In genomic region chr1:58813801-58814200, GRCh38 we compare ENCODE assay signal across 10 cellular contexts. TPM values are rescaled to one million over a fixed set of nuclear protein-coding genes. Genes with fewer than 3 reads are reported as not detected.
A peak's percentile ranks its signal among the peaks of the same experiment; 100 is the strongest.
DNase-seq lines count a peak whose midpoint lies in the region; ATAC-seq and TF ChIP-seq lines count a peak whose summit lies in the region.
"Had no signal": no experiment of that assay in that cellular context is flagged by ENCODE, and none has a peak within 500 bp of the region (broad histone marks: within the 10 kb centered on the region; RNA-seq: fewer than 3 reads in every experiment).

No MANE protein-coding gene starts in this region.

- peak overlapping the region; percentile 65 for H3K27ac Mint-ChIP-seq in activated naive CD8-positive, alpha-beta T cell treated with anti-CD3 and anti-CD28 coated beads, Interleukin-2, amount 50 U/mL, for 24 hours
- no peak overlapping the region for H3K27ac Mint-ChIP-seq in activated naive CD8-positive, alpha-beta T cell treated with anti-CD3 and anti-CD28 coated beads for 36 hours
- peak overlapping the region; percentile 80 to 93 for H3K27ac Mint-ChIP-seq in effector memory CD8-positive, alpha-beta T cell
- H3K27ac Mint-ChIP-seq in natural killer cell = peak overlapping the region; percentile 65 to 76

- no peak for ATAC-seq in activated naive CD8-positive, alpha-beta T cell treated with anti-CD3 and anti-CD28 coated beads, Interleukin-2, amount 50 U/mL, for 24 hours
- no peak for ATAC-seq in effector memory CD8-positive, alpha-beta T cell (replicated peaks)
- ATAC-seq in natural killer cell (no peak), HG02759 (IDR thresholded peaks at IDR 0.05; ENCODE audit: unreplicated experiment) (no peak), HG03280 (IDR thresholded peaks at IDR 0.05; ENCODE audit: unreplicated experiment) (no peak)

- no peak overlapping the region for H3K4me3 ChIP-seq in urinary bladder (ENCODE audit: low read depth, low read length)
- H3K4me3 ChIP-seq: SK-N-MC had no signal

- intact Hi-C loops in natural killer cell (cut with micrococcal nuclease) = loop anchor here (1.0 to 10.0 kb wide), 4 partner anchors 30 to 481 kb away; partner anchors contain the start of genes FGGY and JUN

- H3K36me3 ChIP-seq in urinary bladder (ENCODE audit: insufficient read depth) = no peaks in the 10 kb centered on the region

- no peaks in the 10 kb centered on the region for H3K9me3 Mint-ChIP-seq in activated naive CD8-positive, alpha-beta T cell treated with anti-CD3 and anti-CD28 coated beads, Interleukin-2, amount 50 U/mL, for 24 hours
- no peaks in the 10 kb centered on the region for H3K9me3 Mint-ChIP-seq in activated naive CD8-positive, alpha-beta T cell treated with anti-CD3 and anti-CD28 coated beads for 36 hours
- H3K9me3 Mint-ChIP-seq in effector memory CD8-positive, alpha-beta T cell = no peaks in the 10 kb centered on the region
- H3K9me3 Mint-ChIP-seq in natural killer cell = no peaks in the 10 kb centered on the region

- no peak for DNase-seq in activated naive CD8-positive, alpha-beta T cell treated with anti-CD3 and anti-CD28 coated beads, Interleukin-2, amount 50 U/mL, for 24 hours
- DNase-seq in activated naive CD8-positive, alpha-beta T cell treated with anti-CD3 and anti-CD28 coated beads for 36 hours = no peak
- no peak for DNase-seq in effector memory CD8-positive, alpha-beta T cell
- no peak for DNase-seq in natural killer cell
- no peak for DNase-seq in EL
- DNase-seq: NCI-H2171 treated with DMSO at 0.1 percent for 48 hours had no signal

- H3K4me1 ChIP-seq in urinary bladder (ENCODE audit: insufficient read depth) = no peaks in the 10 kb centered on the region

- H3K36me3 Mint-ChIP-seq in activated naive CD8-positive, alpha-beta T cell treated with anti-CD3 and anti-CD28 coated beads, Interleukin-2, amount 50 U/mL, for 24 hours (ENCODE audit: low read depth) = no peaks in the 10 kb centered on the region
- no peaks in the 10 kb centered on the region for H3K36me3 Mint-ChIP-seq in activated naive CD8-positive, alpha-beta T cell treated with anti-CD3 and anti-CD28 coated beads for 36 hours
- H3K36me3 Mint-ChIP-seq in effector memory CD8-positive, alpha-beta T cell (ENCODE audit: insufficient read depth) = peaks cover 3% of the 10 kb centered on the region
- H3K36me3 Mint-ChIP-seq in natural killer cell = no peaks in the 10 kb centered on the region

- 69% methylated on average over 7 of the region's 7 CpGs for WGBS in urinary bladder

- peak overlapping the region; percentile 96 for H3K27ac ChIP-seq in urinary bladder (ENCODE audit: low read depth)
- H3K27ac ChIP-seq: SK-N-MC had no signal

- H3K27me3 Mint-ChIP-seq in activated naive CD8-positive, alpha-beta T cell treated with anti-CD3 and anti-CD28 coated beads, Interleukin-2, amount 50 U/mL, for 24 hours = no peaks in the 10 kb centered on the region
- H3K27me3 Mint-ChIP-seq in activated naive CD8-positive, alpha-beta T cell treated with anti-CD3 and anti-CD28 coated beads for 36 hours = no peaks in the 10 kb centered on the region
- H3K27me3 Mint-ChIP-seq in effector memory CD8-positive, alpha-beta T cell = no peaks in the 10 kb centered on the region
- no peaks in the 10 kb centered on the region for H3K27me3 Mint-ChIP-seq in natural killer cell (ENCODE audit: low read depth in 2 of 2)

- peak overlapping the region; percentile 20 for H3K4me3 Mint-ChIP-seq in activated naive CD8-positive, alpha-beta T cell treated with anti-CD3 and anti-CD28 coated beads, Interleukin-2, amount 50 U/mL, for 24 hours
- H3K4me3 Mint-ChIP-seq in activated naive CD8-positive, alpha-beta T cell treated with anti-CD3 and anti-CD28 coated beads for 36 hours = no peak overlapping the region
- H3K4me3 Mint-ChIP-seq in effector memory CD8-positive, alpha-beta T cell = peak overlapping the region; percentile 19 to 91
- peak overlapping the region; percentile 56 for H3K4me3 Mint-ChIP-seq in natural killer cell

- no peak for TF ChIP-seq CTCF in natural killer cell (IDR thresholded peaks at IDR 0.05)

- H3K4me1 Mint-ChIP-seq in activated naive CD8-positive, alpha-beta T cell treated with anti-CD3 and anti-CD28 coated beads, Interleukin-2, amount 50 U/mL, for 24 hours = peaks cover 50% of the 10 kb centered on the region
- H3K4me1 Mint-ChIP-seq in activated naive CD8-positive, alpha-beta T cell treated with anti-CD3 and anti-CD28 coated beads for 36 hours = peaks cover 46% of the 10 kb centered on the region
- peaks cover 41 to 42% of the 10 kb centered on the region in 2 donors for H3K4me1 Mint-ChIP-seq in effector memory CD8-positive, alpha-beta T cell (ENCODE audit: low read depth in 2 of 2)
- peaks cover 50 to 63% of the 10 kb centered on the region in 2 donors for H3K4me1 Mint-ChIP-seq in natural killer cell

RNA-seq across cellular contexts. Expression of gene JUN, which starts 30.0 kb away (rescaled TPM):
- 10 to 100 TPM; 26.1 to 26.3 TPM for total RNA-seq in activated naive CD8-positive, alpha-beta T cell treated with anti-CD3 and anti-CD28 coated beads for 36 hours
- total RNA-seq in natural killer cell = 1,000 to 10,000 TPM; 1,209 to 1,942 (median 1,808) TPM
- total RNA-seq in urinary bladder = 114 TPM
- polyA plus RNA-seq in urinary bladder = 615 TPM

Comparison
In these comparisons a context has a peak if more than half of its experiments do, and no peak if none do; other contexts are left out.
1. RNA of gene JUN, which starts 30.0 kb away (total RNA-seq): 1,209 to 1,942 TPM in natural killer cell; 114 TPM in urinary bladder (single experiment) and 26.1 to 26.3 TPM in activated naive CD8-positive, alpha-beta T cell treated with anti-CD3 and anti-CD28 coated beads for 36 hours; every median in the first group is over 10 times any median in the second.